In genomic region chr2:163897799-163898198, GRCh38 we compare ENCODE assay signal across 23 cellular contexts.
"Had no signal": no experiment of that assay in that cellular context is flagged by ENCODE, and none has a peak within 500 bp of the region (broad histone marks: within the 10 kb centered on the region; RNA-seq: fewer than 3 reads in every experiment).

No MANE protein-coding gene starts in this region.

- H3K27ac ChIP-seq: HL-60, KMS-11, SJSA1, SK-N-MC had no signal

- DNase-seq: Kasumi-1, MM.1S, NCI-H1092 treated with DMSO at 0.1 percent for 48 hours, NCI-H1436, NCI-H187, NCI-H2029 treated with DMSO at 0.1 percent for 48 hours, NCI-H2171, NCI-H226, NCI-H446, NCI-H510A, NCI-H524 treated with DMSO at 0.1 percent for 48 hours, NCI-H69, NCI-H774, Right ventricle myocardium superior, RPMI8226, SIG-M5 had no signal

- H3K4me1 ChIP-seq: SJSA1 had no signal

- H3K9me3 ChIP-seq: SJSA1 had no signal

- H3K27me3 ChIP-seq: SJSA1 had no signal

- H3K9ac ChIP-seq: KMS-11 had no signal

- FAIRE-seq: HTR-8/SVneo, K562, RCC 7860 had no signal

- H3K4me3 ChIP-seq: K562, SJSA1, SK-N-MC had no signal

- H3K36me3 ChIP-seq: SJSA1 had no signal
